18 cellular contexts compared by ENCODE assay signal in the genomic region with DNA sequence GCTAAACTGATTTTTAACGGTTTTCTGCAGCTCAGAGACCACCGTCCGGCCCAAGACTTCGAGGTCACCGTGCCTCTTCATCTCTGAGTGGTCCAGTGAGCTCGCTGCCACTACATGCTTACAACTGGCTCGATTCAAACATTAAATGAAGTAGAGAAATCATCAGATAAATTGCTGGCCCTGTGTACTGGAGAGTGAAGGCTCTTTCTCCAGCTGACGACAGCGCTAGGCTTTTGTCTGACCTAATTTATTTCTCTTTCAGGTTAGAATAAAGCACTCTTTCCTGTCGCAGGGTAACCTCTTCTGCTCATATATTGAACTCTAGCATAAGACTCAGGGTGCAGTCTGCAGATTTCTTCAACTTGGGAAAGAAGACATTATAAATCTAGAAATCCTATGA. TPM values are rescaled to one million over a fixed set of nuclear protein-coding genes. Genes with fewer than 3 reads are reported as not detected.
DNase-seq lines count a peak whose midpoint lies in the region; ATAC-seq, FAIRE-seq and TF ChIP-seq lines count a peak whose summit lies in the region.
"Had no signal": no experiment of that assay in that cellular context is flagged by ENCODE, and none has a peak within 500 bp of the region (broad histone marks: within the 10 kb centered on the region; RNA-seq: fewer than 3 reads in every experiment).

No MANE protein-coding gene starts in this region.

- H4K20me1 ChIP-seq in keratinocyte (ENCODE audit: control insufficient read depth, extremely low read depth, insufficient read depth, low read length), result no peaks in the 10 kb centered on the region

- H3K4me2 ChIP-seq in keratinocyte (ENCODE audit: control insufficient read depth, extremely low read depth, insufficient read depth, low read depth, low read length), result peak overlapping the region; percentile 100

- peak overlapping the region; percentile 99 for H3K4me3 Mint-ChIP-seq in activated T-helper 1 cell treated with anti-CD3 and anti-CD28 coated beads, Interleukin-12 subunit alpha, Interleukin-12 subunit beta, Interleukin-2, Interleukin-4 antibody, amounts not matched to agents 30 ng/mL and 10 ng/mL and 1 ng/mL, durations not matched to agents 14 hours and 24 hours and 36 hours

- H3K4me3 ChIP-seq in keratinocyte (ENCODE audit: control insufficient read depth in 2 of 3, extremely low read depth in 1 of 3, insufficient read depth in 2 of 3, low read depth in 1 of 3, low read length in 3 of 3) (peak overlapping the region in 2 of 3 experiments; percentile 72 to 75), upper lobe of right lung (peak overlapping the region; percentile 1)
- H3K4me3 ChIP-seq: SJSA1 had no signal

- H3K9me3 Mint-ChIP-seq in activated T-helper 1 cell treated with anti-CD3 and anti-CD28 coated beads, Interleukin-12 subunit alpha, Interleukin-12 subunit beta, Interleukin-2, Interleukin-4 antibody, amounts not matched to agents 30 ng/mL and 10 ng/mL and 1 ng/mL, durations not matched to agents 14 hours and 24 hours and 36 hours, result no peaks in the 10 kb centered on the region

- no peaks in the 10 kb centered on the region for H3K27me3 Mint-ChIP-seq in activated T-helper 1 cell treated with anti-CD3 and anti-CD28 coated beads, Interleukin-12 subunit alpha, Interleukin-12 subunit beta, Interleukin-2, Interleukin-4 antibody, amounts not matched to agents 30 ng/mL and 10 ng/mL and 1 ng/mL, durations not matched to agents 14 hours and 24 hours and 36 hours (ENCODE audit: insufficient read depth)

- peaks cover 29% of the 10 kb centered on the region for H3K36me3 Mint-ChIP-seq in activated T-helper 1 cell treated with anti-CD3 and anti-CD28 coated beads, Interleukin-12 subunit alpha, Interleukin-12 subunit beta, Interleukin-2, Interleukin-4 antibody, amounts not matched to agents 30 ng/mL and 10 ng/mL and 1 ng/mL, durations not matched to agents 14 hours and 24 hours and 36 hours (ENCODE audit: low read depth)

- no peak for FAIRE-seq in keratinocyte (lab: Jason Lieb, UNC)

- H3K27ac ChIP-seq in keratinocyte (ENCODE audit: control insufficient read depth, insufficient read depth, low read length) (peak overlapping the region; percentile 54), upper lobe of right lung (no peak overlapping the region)
- H3K27ac ChIP-seq: HL-60, SJSA1, thoracic aorta had no signal

- H3K4me1 Mint-ChIP-seq in activated T-helper 1 cell treated with anti-CD3 and anti-CD28 coated beads, Interleukin-12 subunit alpha, Interleukin-12 subunit beta, Interleukin-2, Interleukin-4 antibody, amounts not matched to agents 30 ng/mL and 10 ng/mL and 1 ng/mL, durations not matched to agents 14 hours and 24 hours and 36 hours (ENCODE audit: low read depth), result peaks cover 81% of the 10 kb centered on the region

- H3K9me1 ChIP-seq in keratinocyte (ENCODE audit: control insufficient read depth, extremely low read depth, insufficient read depth, low read length), result no peaks in the 10 kb centered on the region

- peak overlapping the region; percentile 90 for H3K9ac ChIP-seq in keratinocyte (ENCODE audit: control insufficient read depth, extremely low read depth, insufficient read depth, low read length)

- H3K27me3 ChIP-seq in keratinocyte (ENCODE audit: control insufficient read depth, extremely low read depth, insufficient read depth, low read length) (no peaks in the 10 kb centered on the region), upper lobe of right lung (peaks cover 76% of the 10 kb centered on the region)
- H3K27me3 ChIP-seq: SJSA1 had no signal

- dilution Hi-C loops in keratinocyte (cut with MboI; ENCODE audit: extremely low pct_ligation_motif_present, low sequenced_read_pairs), result no loop called here

- H2AFZ ChIP-seq in keratinocyte (ENCODE audit: control insufficient read depth, low read length), result no peak overlapping the region

- H3K4me1 ChIP-seq in keratinocyte (ENCODE audit: control insufficient read depth, extremely low read depth, insufficient read depth, low read length) (peaks cover 65% of the 10 kb centered on the region), upper lobe of right lung (peaks cover 9% of the 10 kb centered on the region)

- TF ChIP-seq CTCF in keratinocyte (optimal IDR thresholded peaks at IDR 0.05 in 1 of 3, IDR thresholded peaks at IDR 0.05 in 1 of 3, conservative IDR thresholded peaks at IDR 0.05 in 1 of 3; ENCODE audit: extremely low read depth in 1 of 3, insufficient read depth in 2 of 3, low read length in 3 of 3), result no peak
- no peak for TF ChIP-seq CTCF in upper lobe of right lung (IDR thresholded peaks at IDR 0.05)

- intact Hi-C loops in activated T-helper 1 cell treated with anti-CD3 and anti-CD28 coated beads, Interleukin-12 subunit alpha, Interleukin-12 subunit beta, Interleukin-2, Interleukin-4 antibody, amounts not matched to agents 30 ng/mL and 10 ng/mL and 1 ng/mL, durations not matched to agents 14 hours and 24 hours and 36 hours (cut with micrococcal nuclease), result loop anchor here (5.0 to 10.0 kb wide), 5 partner anchors 271 to 1481 kb away; no protein-coding TSS in a partner anchor
- intact Hi-C loops in upper lobe of right lung (cut with DNase I), result no loop called here

- no peaks in the 10 kb centered on the region for H3K36me3 ChIP-seq in keratinocyte (ENCODE audit: control insufficient read depth in 2 of 2, extremely low read depth in 1 of 2, insufficient read depth in 2 of 2, low read length in 2 of 2)
- H3K36me3 ChIP-seq in upper lobe of right lung, result no peaks in the 10 kb centered on the region
- H3K36me3 ChIP-seq: SJSA1, thoracic aorta had no signal

- ATAC-seq in upper lobe of right lung, result no peak
- no peak for ATAC-seq in GM18909 (IDR thresholded peaks at IDR 0.05; ENCODE audit: poor library complexity, unreplicated experiment)
- ATAC-seq in HG03520 (IDR thresholded peaks at IDR 0.05; ENCODE audit: unreplicated experiment), result no peak
- ATAC-seq: esophagus mucosa had no signal

- peaks cover 100% of the 10 kb centered on the region for H3K79me2 ChIP-seq in keratinocyte (ENCODE audit: control insufficient read depth, insufficient read depth, low read length)

- peak overlapping the region; percentile 100 for H3K27ac Mint-ChIP-seq in activated T-helper 1 cell treated with anti-CD3 and anti-CD28 coated beads, Interleukin-12 subunit alpha, Interleukin-12 subunit beta, Interleukin-2, Interleukin-4 antibody, amounts not matched to agents 30 ng/mL and 10 ng/mL and 1 ng/mL, durations not matched to agents 14 hours and 24 hours and 36 hours

- H3K9me3 ChIP-seq in keratinocyte (ENCODE audit: control insufficient read depth, low read depth, low read length), result no peaks in the 10 kb centered on the region
- H3K9me3 ChIP-seq in upper lobe of right lung, result no peaks in the 10 kb centered on the region
- H3K9me3 ChIP-seq: SJSA1, thoracic aorta had no signal

- DNase-seq in activated effector memory CD4-positive, alpha-beta T cell treated with anti-CD3 and anti-CD28 coated beads, Interleukin-2, amount 50 U/mL, for 16 hours, result peak; percentile 68
- no peak for DNase-seq in activated effector memory CD4-positive, alpha-beta T cell treated with Interleukin-2 at 50 U/mL for 16 hours
- no peak for DNase-seq in activated T-helper 1 cell treated with anti-CD3 and anti-CD28 coated beads, Interleukin-12 subunit alpha, Interleukin-12 subunit beta, Interleukin-2, Interleukin-4 antibody, amounts not matched to agents 30 ng/mL and 10 ng/mL and 1 ng/mL, durations not matched to agents 14 hours and 24 hours and 36 hours (ENCODE audit: low spot score)
- DNase-seq in keratinocyte (ENCODE audit: low read depth, low spot score), result no peak
- DNase-seq in upper lobe of right lung, result no peak
- DNase-seq in MV-4-11 (lab: John Stamatoyannopoulos, UW), result no peak
- DNase-seq: anterior cingulate cortex, cortex of kidney, Karpas-422, kidney glomerular epithelial cell, NCI-H1436, NCI-H446 had no signal

RNA-seq across cellular contexts. Expression of a gene that starts 6.4 kb away (rescaled TPM):
- total RNA-seq in activated T-helper 1 cell treated with anti-CD3 and anti-CD28 coated beads, Interleukin-12 subunit alpha, Interleukin-12 subunit beta, Interleukin-2, Interleukin-4 antibody, amounts not matched to agents 30 ng/mL and 10 ng/mL and 1 ng/mL, durations not matched to agents 14 hours and 24 hours and 36 hours, result 43.5 and 45.4 TPM in 2 replicates
- polyA plus RNA-seq in keratinocyte, result 3.6 to 6.4 TPM (median 5.2 TPM) in 3 replicates
- polyA plus RNA-seq in keratinocyte (2011; ENCODE audit: low read depth), result 2.3 TPM
- 2.6 and 3.0 TPM in 2 replicates for polyA plus RNA-seq in keratinocyte (2011; cell fraction: cytosol; rRNA removed)
- 10.9 and 11.1 TPM in 2 replicates for polyA plus RNA-seq in keratinocyte (2011; cell fraction: nucleus; rRNA removed)
- 3.9 and 7.8 TPM in 2 replicates for polyA plus RNA-seq in keratinocyte (2012; ENCODE audit: low replicate concordance)
- polyA minus RNA-seq in keratinocyte, result 6.5 to 9.3 TPM (median 8.7 TPM) in 3 replicates
- 9.4 TPM for polyA minus RNA-seq in keratinocyte (2011; cell fraction: cytosol; rRNA and poly(A)+ RNA removed)
- 17.1 and 20.4 TPM in 2 replicates for polyA minus RNA-seq in keratinocyte (2011; cell fraction: nucleus; rRNA and poly(A)+ RNA removed)
- total RNA-seq in upper lobe of right lung, result 2.4 TPM

Comparison
In these comparisons a context has a peak if more than half of its experiments do, and no peak if none do; other contexts are left out.
1. RNA of a gene that starts 6.4 kb away (total RNA-seq): 43.5 to 45.4 TPM in activated T-helper 1 cell treated with anti-CD3 and anti-CD28 coated beads, Interleukin-12 subunit alpha, Interleukin-12 subunit beta, Interleukin-2, Interleukin-4 antibody, amounts not matched to agents 30 ng/mL and 10 ng/mL and 1 ng/mL, durations not matched to agents 14 hours and 24 hours and 36 hours; 2.4 TPM in upper lobe of right lung (single experiment); every median in the first group is over 10 times any median in the second.